In the genomic region with DNA sequence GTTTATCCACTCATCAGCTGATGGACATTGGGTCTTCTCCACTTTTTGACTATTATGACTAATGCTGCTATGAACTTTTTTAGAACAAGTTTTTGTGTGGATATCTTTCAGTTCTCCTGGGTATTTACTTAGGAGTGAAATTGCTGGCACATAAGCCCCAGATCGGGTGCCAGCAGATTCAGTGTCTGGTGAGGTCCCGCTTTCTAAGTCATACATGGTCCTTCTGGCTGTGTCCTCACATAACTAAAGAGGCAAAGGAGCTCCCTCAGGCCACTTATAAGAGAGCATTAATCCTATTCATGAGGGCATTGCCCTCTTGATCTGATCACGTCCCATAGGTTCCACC, we compare ENCODE assay signal across 8 cellular contexts. TPM values are rescaled to one million over a fixed set of nuclear protein-coding genes. Genes with fewer than 3 reads are reported as not detected.
DNase-seq lines count a peak whose midpoint lies in the region; ATAC-seq and TF ChIP-seq lines count a peak whose summit lies in the region.

No MANE protein-coding gene starts in this region.

- H3K27ac ChIP-seq in AG04450 (ENCODE audit: low read depth, low read length) = no peak overlapping the region
- H3K27ac ChIP-seq in body of pancreas = peak overlapping the region; percentile 20 to 81 (median 60)
- H3K27ac ChIP-seq in mucosa of rectum (ENCODE audit: low read depth in 2 of 2, low read length in 2 of 2) = peak overlapping the region; percentile 18 to 78

- H3K4me3 ChIP-seq in AG04450 (ENCODE audit: low read depth, low read length) (peak overlapping the region; percentile 20), body of pancreas (peak overlapping the region; percentile 19 to 46), mucosa of rectum (ENCODE audit: low read length in 2 of 2) (peak overlapping the region; percentile 94 to 95)

- 51 to 71% methylated on average over 3 of the region's 3 CpGs for WGBS in body of pancreas, 2 donors

- no peak for DNase-seq in AG04450 (ENCODE audit: low read depth, low spot score)
- no peak for DNase-seq in body of pancreas
- no peak for DNase-seq in putamen (ENCODE audit: low spot score)
- no peak for DNase-seq in Ammon's horn (ENCODE audit: low spot score)

- H3K36me3 ChIP-seq in body of pancreas (replicated peaks in 1 of 2; ENCODE audit: insufficient read depth in 1 of 2, low read depth in 2 of 2) = peaks cover 0 to 2% of the 10 kb centered on the region in 2 donors
- peaks cover 17 to 20% of the 10 kb centered on the region in 2 donors for H3K36me3 ChIP-seq in mucosa of rectum (ENCODE audit: control insufficient read depth in 2 of 2, insufficient read depth in 2 of 2, low read length in 2 of 2)

- POLR2A ChIA-PET in AG04450 (lab: Yijun Ruan, JAX) = interaction anchor here (1.0 to 2.0 kb wide), 4 partner anchors 43 to 70 kb away, joined by 3 to 14 read pairs (median 7); a partner anchor contains a TSS

- intact Hi-C loops in body of pancreas (cut with DNase I) = loop anchor here (10.0 kb wide), 1 partner anchor 49 kb away; a partner anchor contains a TSS

- CTCF ChIA-PET in AG04450 (lab: Charles Lee) = no interaction called here

- peak; percentile 1 for ATAC-seq in HG02642 (IDR thresholded peaks at IDR 0.05; ENCODE audit: poor library complexity, unreplicated experiment)
- ATAC-seq in body of pancreas = no peak
- no peak for ATAC-seq in HG02798 (IDR thresholded peaks at IDR 0.05; ENCODE audit: poor library complexity, unreplicated experiment)
- ATAC-seq in GM18867 (IDR thresholded peaks at IDR 0.05; ENCODE audit: unreplicated experiment) = no peak

- peak overlapping the region; percentile 5 to 84 for H3K9ac ChIP-seq in mucosa of rectum (ENCODE audit: low read depth in 1 of 2, low read length in 2 of 2)

- TF ChIP-seq POLR2A in body of pancreas (IDR thresholded peaks at IDR 0.05) = no peak

- peaks cover under 1% of the 10 kb centered on the region for H3K9me3 ChIP-seq in AG04450 (ENCODE audit: control insufficient read depth, insufficient read depth, low read length)
- H3K9me3 ChIP-seq in body of pancreas = peaks cover 0 to 18% (median 2%) of the 10 kb centered on the region in 3 donors
- peaks cover 12 to 15% of the 10 kb centered on the region in 2 donors for H3K9me3 ChIP-seq in mucosa of rectum (ENCODE audit: control insufficient read depth in 2 of 2, low read length in 2 of 2)

- TF ChIP-seq CTCF in AG04450 (IDR thresholded peaks at IDR 0.05; ENCODE audit: low read depth, low read length) = no peak
- no peak for TF ChIP-seq CTCF in body of pancreas (IDR thresholded peaks at IDR 0.05)

- no peaks in the 10 kb centered on the region for H3K27me3 ChIP-seq in AG04450 (ENCODE audit: control insufficient read depth, insufficient read depth, low read length)
- H3K27me3 ChIP-seq in body of pancreas = no peaks in the 10 kb centered on the region
- no peaks in the 10 kb centered on the region for H3K27me3 ChIP-seq in mucosa of rectum (ENCODE audit: control insufficient read depth in 2 of 2, insufficient read depth in 2 of 2, low read length in 2 of 2)

- peaks cover 13% of the 10 kb centered on the region for H3K4me1 ChIP-seq in body of pancreas
- H3K4me1 ChIP-seq in mucosa of rectum (ENCODE audit: control insufficient read depth in 2 of 2, insufficient read depth in 2 of 2, low read length in 2 of 2) = peaks cover 8 to 9% of the 10 kb centered on the region in 2 donors

RNA-seq across cellular contexts. Expression of a gene that starts 0.6 kb away (rescaled TPM):
- polyA plus RNA-seq in AG04450 (2011; rRNA removed) = 30.5 and 36.1 TPM in 2 replicates
- 13.2 and 16.4 TPM in 2 replicates for polyA minus RNA-seq in AG04450 (2011; rRNA and poly(A)+ RNA removed)
- 10 to 100 TPM in 1 of 2 donors, 1 to 10 TPM in 1; 4.6 to 13.5 TPM for total RNA-seq in body of pancreas

RNA-seq across cellular contexts. Expression of a gene that starts 22.9 kb away (rescaled TPM):
- 6.0 and 6.5 TPM in 2 replicates for polyA plus RNA-seq in AG04450 (2011; rRNA removed)
- 6.9 and 11.9 TPM in 2 replicates for polyA minus RNA-seq in AG04450 (2011; rRNA and poly(A)+ RNA removed)
- 1 to 10 TPM; 2.3 to 4.9 TPM for total RNA-seq in body of pancreas

RNA-seq across cellular contexts. Expression of a gene that starts 48.0 kb away (rescaled TPM):
- 9.9 and 11.8 TPM in 2 replicates for polyA plus RNA-seq in AG04450 (2011; rRNA removed)
- 15.7 and 21.4 TPM in 2 replicates for polyA minus RNA-seq in AG04450 (2011; rRNA and poly(A)+ RNA removed)
- total RNA-seq in body of pancreas = 1 to 10 TPM; 4.3 to 8.0 TPM

RNA-seq across cellular contexts. Expression of a gene that starts 51.1 kb away (rescaled TPM):
- 3.1 and 5.1 TPM in 2 replicates for polyA plus RNA-seq in AG04450 (2011; rRNA removed)
- polyA minus RNA-seq in AG04450 (2011; rRNA and poly(A)+ RNA removed) = 4.9 and 7.7 TPM in 2 replicates
- total RNA-seq in body of pancreas = 1 to 10 TPM; 2.0 to 2.9 TPM

Comparison
In these comparisons a context has a peak if more than half of its experiments do, and no peak if none do; other contexts are left out.
1. H3K4me3 ChIP-seq: peak in every context shown above with its lines; median percentile 94 in mucosa of rectum; 32 in body of pancreas; 20 in AG04450.